Comparison of ENCODE assay signal across 12 cellular contexts in the genomic region with DNA sequence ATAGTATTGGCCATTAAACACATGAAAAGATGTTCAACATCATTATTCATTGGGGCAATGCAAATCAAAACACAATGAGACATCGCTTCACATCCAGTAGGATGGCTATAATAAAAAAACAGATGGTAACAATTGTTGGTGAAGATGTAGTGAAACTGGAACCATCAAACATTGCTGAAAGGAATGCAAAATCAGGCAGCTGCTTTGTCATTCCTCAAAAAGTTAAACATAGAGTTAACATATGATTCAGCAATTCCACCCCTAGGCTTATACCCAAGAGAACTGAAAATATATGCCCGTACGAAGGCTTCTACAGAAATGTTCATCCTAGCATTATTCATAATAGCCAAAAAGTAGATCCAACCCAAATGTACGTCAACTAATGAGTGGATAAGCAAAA.
"Had no signal": no experiment of that assay in that cellular context is flagged by ENCODE, and none has a peak within 500 bp of the region (broad histone marks: within the 10 kb centered on the region; RNA-seq: fewer than 3 reads in every experiment).

No MANE protein-coding gene starts in this region.

- H3K27ac Mint-ChIP-seq: activated CD8-positive, alpha-beta T cell treated with anti-CD3 and anti-CD28 coated beads, Interleukin-2, amount 10 ng/mL, durations not matched to agents 7 days and 5 days; activated naive CD8-positive, alpha-beta T cell treated with anti-CD3 and anti-CD28 coated beads, Interleukin-2, amount 10 ng/mL, durations not matched to agents 7 days and 5 days; naive B cell had no signal

- H3K9me3 ChIP-seq: stomach, thoracic aorta had no signal

- H3K27ac ChIP-seq: cardiac muscle cell, skin epidermis, thoracic aorta had no signal

- H3K9me3 Mint-ChIP-seq: activated naive CD8-positive, alpha-beta T cell treated with anti-CD3 and anti-CD28 coated beads, Interleukin-2, amount 10 ng/mL, durations not matched to agents 7 days and 5 days; naive B cell had no signal

- H3K36me3 ChIP-seq: cardiac muscle cell, stomach, thoracic aorta had no signal

- H3K4me1 Mint-ChIP-seq: activated naive CD8-positive, alpha-beta T cell treated with anti-CD3 and anti-CD28 coated beads, Interleukin-2, amount 10 ng/mL, durations not matched to agents 7 days and 5 days; naive B cell had no signal

- H3K36me3 Mint-ChIP-seq: activated naive CD8-positive, alpha-beta T cell treated with anti-CD3 and anti-CD28 coated beads, Interleukin-2, amount 10 ng/mL, durations not matched to agents 7 days and 5 days; naive B cell had no signal

- H3K27me3 ChIP-seq: cardiac muscle cell, stomach had no signal

- H3K4me3 ChIP-seq: cardiac muscle cell, lung, skin epidermis, stomach, thoracic aorta had no signal

- H3K4me3 Mint-ChIP-seq: activated CD8-positive, alpha-beta T cell treated with anti-CD3 and anti-CD28 coated beads, Interleukin-2, amount 10 ng/mL, durations not matched to agents 7 days and 5 days; activated naive CD8-positive, alpha-beta T cell treated with anti-CD3 and anti-CD28 coated beads, Interleukin-2, amount 10 ng/mL, durations not matched to agents 7 days and 5 days; naive B cell had no signal

- DNase-seq: activated CD8-positive, alpha-beta memory T cell treated with anti-CD3 and anti-CD28 coated beads, Interleukin-2, amount 50 U/mL, for 48 hours; activated CD8-positive, alpha-beta T cell treated with anti-CD3 and anti-CD28 coated beads, Interleukin-2, amount 10 ng/mL, durations not matched to agents 7 days and 5 days; activated naive CD8-positive, alpha-beta T cell treated with anti-CD3 and anti-CD28 coated beads, Interleukin-2, amount 10 ng/mL, durations not matched to agents 7 days and 5 days; midbrain; naive B cell; retina; stomach; T1000 had no signal
